In genomic region chr22:19291580-19292261, GRCh38 we compare ENCODE assay signal across 8 cellular contexts. TPM values are rescaled to one million over a fixed set of nuclear protein-coding genes. Genes with fewer than 3 reads are reported as not detected.
DNase-seq lines count a peak whose midpoint lies in the region; ATAC-seq and TF ChIP-seq lines count a peak whose summit lies in the region.

Gene CLTCL1, minus strand, starts transcription at chr22:19291719. Its CDS starts 78 bp downstream, at chr22:19291641.

- DNase-seq in AG08395 (ENCODE audit: low spot score) (peak; percentile 99), adrenal gland (peak; percentile 75 to 88 (median 86)), left cardiac atrium (peak; percentile 86), posterior vena cava (ENCODE audit: low spot score) (peak; percentile 94), upper lobe of left lung (peak; percentile 89 to 97)

- H3K4me3 ChIP-seq in SU-DHL-6 (ENCODE audit: insufficient read depth, low read length, poor library complexity, severe bottlenecking) = peak within 1 kb of the TSS; percentile 87
- H3K4me3 ChIP-seq in adrenal gland = peak within 1 kb of the TSS in 3 of 4 donors; percentile 43 to 100 (median 79)
- H3K4me3 ChIP-seq in upper lobe of left lung = peak within 1 kb of the TSS; percentile 88 to 99 (median 98)

- H3K9me2 ChIP-seq in SU-DHL-6 (replicated peaks; ENCODE audit: insufficient read depth, low read length) = no peaks in the 10 kb centered on the region

- TF ChIP-seq POLR2A in adrenal gland (IDR thresholded peaks at IDR 0.05) (peak; percentile 39 to 76), upper lobe of left lung (IDR thresholded peaks at IDR 0.05) (peak in 2 of 4 donors; percentile 51 to 75)

- peaks cover 20 to 42% of the 10 kb centered on the region in 2 donors for H3K4me1 ChIP-seq in adrenal gland (replicated peaks in 1 of 2)
- H3K4me1 ChIP-seq in upper lobe of left lung = peaks cover 15 to 25% (median 19%) of the 10 kb centered on the region in 4 donors

- peak within 1 kb of the TSS; percentile 71 for H3K9ac ChIP-seq in SU-DHL-6 (ENCODE audit: low read length)

- TF ChIP-seq EP300 in Ishikawa (IDR thresholded peaks at IDR 0.05; ENCODE audit: borderline replicate concordance) (no peak; the same call in 1 of the 2 replicates), upper lobe of left lung (IDR thresholded peaks at IDR 0.05) (no peak)

- H3K4me2 ChIP-seq in SU-DHL-6 (ENCODE audit: low read depth, low read length, poor library complexity, severe bottlenecking) = peak within 1 kb of the TSS; percentile 65

- H3K27me3 ChIP-seq in SU-DHL-6 (ENCODE audit: low read length) (no peaks in the 10 kb centered on the region), adrenal gland (no peaks in the 10 kb centered on the region), upper lobe of left lung (no peaks in the 10 kb centered on the region)

- no peaks in the 10 kb centered on the region for H4K20me1 ChIP-seq in SU-DHL-6 (ENCODE audit: low read depth, low read length)

- WGBS in adrenal gland, 4 donors = 0 to 1% (median 0%) methylated on average over 9 to 59 of the region's 65 CpGs
- WGBS in upper lobe of left lung, 2 donors = 0 to 4% methylated on average over 7 to 38 of the region's 65 CpGs

- TF ChIP-seq RAD21 in Ishikawa (IDR thresholded peaks at IDR 0.05; ENCODE audit: low read depth) = no peak

- no peaks in the 10 kb centered on the region for H3K36me3 ChIP-seq in SU-DHL-6 (ENCODE audit: low read length)
- no peaks in the 10 kb centered on the region for H3K36me3 ChIP-seq in adrenal gland (replicated peaks in 1 of 2)
- no peaks in the 10 kb centered on the region for H3K36me3 ChIP-seq in upper lobe of left lung

- peak; percentile 56 for ATAC-seq in GM18909 (IDR thresholded peaks at IDR 0.05; ENCODE audit: poor library complexity, unreplicated experiment)
- ATAC-seq in left cardiac atrium = peak; percentile 92 to 93
- ATAC-seq in upper lobe of left lung (ENCODE audit: low FRiP score in 2 of 2) = peak; percentile 86 to 94

- no peaks in the 10 kb centered on the region for H3K79me2 ChIP-seq in SU-DHL-6 (ENCODE audit: insufficient read depth, low read length)

- no peaks in the 10 kb centered on the region for H3K9me3 ChIP-seq in SU-DHL-6 (ENCODE audit: insufficient read depth, low read length)
- H3K9me3 ChIP-seq in adrenal gland (replicated peaks in 1 of 3) = no peaks in the 10 kb centered on the region
- no peaks in the 10 kb centered on the region for H3K9me3 ChIP-seq in upper lobe of left lung

- H3F3A ChIP-seq in SU-DHL-6 (ENCODE audit: insufficient read depth) = no peaks in the 10 kb centered on the region

- H3K27ac ChIP-seq in SU-DHL-6 (ENCODE audit: low read depth, low read length) (no peak within 1 kb of the TSS), adrenal gland (peak within 1 kb of the TSS; percentile 47 to 93 (median 78)), upper lobe of left lung (peak within 1 kb of the TSS; percentile 71 to 89 (median 84))

- TF ChIP-seq CTCF in SU-DHL-6 (IDR thresholded peaks at IDR 0.05; ENCODE audit: insufficient read depth, low read length, poor library complexity, severe bottlenecking) (no peak), adrenal gland (IDR thresholded peaks at IDR 0.05) (no peak), upper lobe of left lung (IDR thresholded peaks at IDR 0.05) (no peak)

- intact Hi-C loops in adrenal gland (cut with DNase I) (loop anchor here (10.0 kb wide), 3 partner anchors 47 to 183 kb away; partner anchors contain the start of genes CDC45 (in 1 of the 2) and UFD1 (in 1 of the 2)), left cardiac atrium (cut with DNase I) (loop anchor here in 1 of 2 donors (10.0 kb wide), 1 partner anchor 143 kb away; the partner anchor contains the start of genes HIRA and MRPL40), posterior vena cava (cut with DNase I) (no loop called here)

- H2AFZ ChIP-seq in SU-DHL-6 (ENCODE audit: low read depth, low read length, severe bottlenecking) = peak within 1 kb of the TSS; percentile 99

TF ChIP-seq in Ishikawa, 13 proteins besides CTCF, POLR2A, EP300 and RAD21:
- TF ChIP-seq ZBTB7A (IDR thresholded peaks at IDR 0.05; ENCODE audit: low read depth) = peak; percentile 78
- TF ChIP-seq CEBPB (IDR thresholded peaks at IDR 0.05) = no peak
- TF ChIP-seq CREB1 (IDR thresholded peaks at IDR 0.05; ENCODE audit: low read depth) = no peak
- TF ChIP-seq YY1 (IDR thresholded peaks at IDR 0.05; ENCODE audit: low read depth) = 0 out of 2 replicates have a peak, but pooled peaks have one; percentile 2
- TF ChIP-seq, protein P1, sequence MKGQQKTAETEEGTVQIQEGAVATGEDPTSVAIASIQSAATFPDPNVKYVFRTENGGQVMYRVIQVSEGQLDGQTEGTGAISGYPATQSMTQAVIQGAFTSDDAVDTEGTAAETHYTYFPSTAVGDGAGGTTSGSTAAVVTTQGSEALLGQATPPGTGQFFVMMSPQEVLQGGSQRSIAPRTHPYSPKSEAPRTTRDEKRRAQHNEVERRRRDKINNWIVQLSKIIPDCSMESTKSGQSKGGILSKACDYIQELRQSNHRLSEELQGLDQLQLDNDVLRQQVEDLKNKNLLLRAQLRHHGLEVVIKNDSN (IDR thresholded peaks at IDR 0.05) = no peak
- no peak for TF ChIP-seq EGR1 (IDR thresholded peaks at IDR 0.05)
- no peak for TF ChIP-seq MAX (IDR thresholded peaks at IDR 0.05)
- TF ChIP-seq FOXM1 (IDR thresholded peaks at IDR 0.05; ENCODE audit: borderline replicate concordance, low read depth) = no peak
- TF ChIP-seq REST (IDR thresholded peaks at IDR 0.05; ENCODE audit: low read depth) = no peak
- no peak; the same call in 1 of the 2 replicates for TF ChIP-seq TEAD4 (IDR thresholded peaks at IDR 0.05)
- no peak for TF ChIP-seq TCF12 (IDR thresholded peaks at IDR 0.05; ENCODE audit: low read depth)
- TF ChIP-seq NFIC (IDR thresholded peaks at IDR 0.05) = no peak
- TF ChIP-seq TAF1 (IDR thresholded peaks at IDR 0.05; ENCODE audit: low read depth) = peak; percentile 65

RNA-seq across cellular contexts. Expression of gene CLTCL1, which starts in this region (rescaled TPM):
- total RNA-seq in adrenal gland (10 to 100 TPM; 13.0 to 62.8 (median 15.0) TPM), left cardiac atrium (10 to 100 TPM; 16.0 to 20.5 TPM), posterior vena cava (1 to 10 TPM; 6.6 to 9.0 TPM), upper lobe of left lung (10 to 100 TPM in 1 of 6 donors, 1 to 10 TPM in 5; 3.0 to 14.7 (median 6.0) TPM)
- 10 to 100 TPM; 26.9 to 39.5 (median 28.6) TPM for polyA plus RNA-seq in adrenal gland

Comparison
In these comparisons a context has a peak if more than half of its experiments do, and no peak if none do; other contexts are left out.
1. intact Hi-C loops: an anchor here in adrenal gland (10.0 kb wide); none called in posterior vena cava.